Comparison of ENCODE assay signal across 8 cellular contexts in the genomic region with DNA sequence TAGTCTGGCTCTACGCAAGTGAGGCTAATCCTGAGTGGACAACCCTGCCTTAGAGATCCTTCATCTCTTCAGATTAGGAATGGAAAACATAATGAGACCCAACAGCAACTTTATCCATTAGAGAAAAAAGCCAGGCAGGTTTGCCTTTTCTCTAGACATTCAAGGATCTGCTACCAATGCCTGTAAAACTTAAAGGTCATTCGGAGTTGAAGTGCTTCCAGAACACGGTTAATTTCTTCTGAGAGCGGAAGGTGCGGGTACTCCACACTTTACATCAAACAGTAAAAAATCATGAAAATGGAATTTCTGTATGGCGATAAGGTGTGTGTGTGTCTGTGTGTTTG.
A peak's percentile ranks its signal among the peaks of the same experiment; 100 is the strongest.
DNase-seq lines count a peak whose midpoint lies in the region; ATAC-seq and TF ChIP-seq lines count a peak whose summit lies in the region.

No MANE protein-coding gene starts in this region.

- DNase-seq in activated naive CD4-positive, alpha-beta T cell treated with anti-CD3 and anti-CD28 coated beads, Interleukin-2, amount 10 ng/mL, durations not matched to agents 7 days and 5 days, result no peak
- no peak for DNase-seq in activated naive CD4-positive, alpha-beta T cell treated with anti-CD3 and anti-CD28 coated beads, Interleukin-2, amount 50 U/mL, for 16 hours
- DNase-seq in astrocyte of the cerebellum (ENCODE audit: low read depth) (no peak), lung (ENCODE audit: low spot score) (no peak), upper lobe of left lung (no peak), DMS153 (lab: John Stamatoyannopoulos, UW) (no peak)

- peak overlapping the region; percentile 52 for H3K27ac Mint-ChIP-seq in activated naive CD4-positive, alpha-beta T cell treated with anti-CD3 and anti-CD28 coated beads, Interleukin-2, amount 10 ng/mL, durations not matched to agents 7 days and 5 days

- H3K27ac ChIP-seq in lung (ENCODE audit: low read depth in 1 of 2, low read length in 1 of 2), result peak overlapping the region in 1 of 2 donors; percentile 83
- peak overlapping the region in 1 of 4 donors; percentile 78 for H3K27ac ChIP-seq in upper lobe of left lung

- TF ChIP-seq CTCF in astrocyte of the cerebellum (IDR thresholded peaks at IDR 0.05; ENCODE audit: low read depth, low read length, missing control alignments) (no peak), lung (IDR thresholded peaks at IDR 0.05; ENCODE audit: control extremely low read depth, extremely low read depth) (no peak), upper lobe of left lung (IDR thresholded peaks at IDR 0.05) (no peak)

- H3K9me3 ChIP-seq in lung (ENCODE audit: control insufficient read depth in 2 of 2, insufficient read depth in 1 of 2, low read length in 1 of 2) (no peaks in the 10 kb centered on the region), upper lobe of left lung (no peaks in the 10 kb centered on the region)

- H3K4me1 Mint-ChIP-seq in activated naive CD4-positive, alpha-beta T cell treated with anti-CD3 and anti-CD28 coated beads, Interleukin-2, amount 10 ng/mL, durations not matched to agents 7 days and 5 days, result peaks cover 15% of the 10 kb centered on the region

- ATAC-seq in lung (ENCODE audit: insufficient read depth, low FRiP score) (no peak), upper lobe of left lung (ENCODE audit: low FRiP score in 2 of 2) (no peak), HG03135 (IDR thresholded peaks at IDR 0.05; ENCODE audit: unreplicated experiment) (no peak), GM18505 (IDR thresholded peaks at IDR 0.05; ENCODE audit: unreplicated experiment) (no peak)

- peaks cover 3% of the 10 kb centered on the region for H3K27me3 Mint-ChIP-seq in activated naive CD4-positive, alpha-beta T cell treated with anti-CD3 and anti-CD28 coated beads, Interleukin-2, amount 10 ng/mL, durations not matched to agents 7 days and 5 days

- CTCF ChIA-PET in activated naive CD4-positive, alpha-beta T cell treated with anti-CD3 and anti-CD28 coated beads, Interleukin-2, amount 10 ng/mL, durations not matched to agents 7 days and 5 days (lab: Charles Lee), result no interaction called here

- no peak for TF ChIP-seq POLR2A in upper lobe of left lung (IDR thresholded peaks at IDR 0.05)
- no peak for TF ChIP-seq POLR2A in GM18505 (IDR thresholded peaks at IDR 0.05; ENCODE audit: borderline replicate concordance, extremely low read depth, insufficient read depth, insufficient read length)

- H3K4me3 Mint-ChIP-seq in activated naive CD4-positive, alpha-beta T cell treated with anti-CD3 and anti-CD28 coated beads, Interleukin-2, amount 10 ng/mL, durations not matched to agents 7 days and 5 days, result peak overlapping the region; percentile 79

- no peaks in the 10 kb centered on the region for H3K36me3 ChIP-seq in lung (ENCODE audit: control insufficient read depth in 2 of 2, insufficient read depth in 2 of 2, low read length in 2 of 2)
- no peaks in the 10 kb centered on the region for H3K36me3 ChIP-seq in upper lobe of left lung

- no peak for TF ChIP-seq EP300 in upper lobe of left lung (IDR thresholded peaks at IDR 0.05)

- in situ Hi-C loops in astrocyte of the cerebellum (cut with HindIII; ENCODE audit: low sequenced_read_pairs), result no loop called here

- H3K9me3 Mint-ChIP-seq in activated naive CD4-positive, alpha-beta T cell treated with anti-CD3 and anti-CD28 coated beads, Interleukin-2, amount 10 ng/mL, durations not matched to agents 7 days and 5 days, result no peaks in the 10 kb centered on the region

- H3K27me3 ChIP-seq in lung (ENCODE audit: control insufficient read depth, insufficient read depth) (no peaks in the 10 kb centered on the region), upper lobe of left lung (no peaks in the 10 kb centered on the region)

- 48 to 52% methylated on average over 6 of the region's 6 CpGs for WGBS in lung, 2 donors
- WGBS in upper lobe of left lung, 2 donors, result 43 to 50% methylated on average over 6 of the region's 6 CpGs

- no peaks in the 10 kb centered on the region for H3K36me3 Mint-ChIP-seq in activated naive CD4-positive, alpha-beta T cell treated with anti-CD3 and anti-CD28 coated beads, Interleukin-2, amount 10 ng/mL, durations not matched to agents 7 days and 5 days

- H3K4me1 ChIP-seq in lung (ENCODE audit: control insufficient read depth in 2 of 2, insufficient read depth in 2 of 2, low read length in 2 of 2) (no peaks in the 10 kb centered on the region), upper lobe of left lung (peaks cover 3 to 19% (median 8%) of the 10 kb centered on the region in 4 donors)

- peak overlapping the region; percentile 80 for H3K4me3 ChIP-seq in astrocyte of the cerebellum (ENCODE audit: low read depth, low read length)
- peak overlapping the region; percentile 87 for H3K4me3 ChIP-seq in lung
- peak overlapping the region; percentile 72 to 89 (median 76) for H3K4me3 ChIP-seq in upper lobe of left lung
